8 cellular contexts compared by ENCODE assay signal in genomic region chr5:80255752-80256479, GRCh38. TPM values are rescaled to one million over a fixed set of nuclear protein-coding genes. Genes with fewer than 3 reads are reported as not detected.
DNase-seq lines count a peak whose midpoint lies in the region; ATAC-seq and TF ChIP-seq lines count a peak whose summit lies in the region.

SERINC5 (minus strand) TSS chr5:80256048; CDS start chr5:80255922, 126 bp downstream.

- no peaks in the 10 kb centered on the region for H3K36me3 Mint-ChIP-seq in natural killer cell treated with Interleukin-12 subunit alpha and Interleukin-12 subunit beta and Interleukin-15 and Interleukin-18, amount 100 ng/mL, for 72 hours

- 0 out of 22 replicates have a peak, but pooled peaks cover 0 to 9% (median 0%) of the 10 kb centered on the region in 11 experiments for H3K9me3 ChIP-seq in BLaER1 treated with 17β-estradiol and CSF1 and Interleukin-3, amounts not matched to agents 10 nM and 100 nM (replicated peaks in 1 of 11)

- peaks cover 49 to 68% (median 52%) of the 10 kb centered on the region in 10 experiments for H3K4me1 ChIP-seq in BLaER1 treated with 17β-estradiol and CSF1 and Interleukin-3, amounts not matched to agents 10 nM and 100 nM

- H3K9me3 Mint-ChIP-seq in natural killer cell treated with Interleukin-12 subunit alpha and Interleukin-12 subunit beta and Interleukin-15 and Interleukin-18, amount 100 ng/mL, for 72 hours, result no peaks in the 10 kb centered on the region

- peaks cover 24 to 31% of the 10 kb centered on the region in 2 donors for H3K4me1 Mint-ChIP-seq in natural killer cell treated with Interleukin-12 subunit alpha and Interleukin-12 subunit beta and Interleukin-15 and Interleukin-18, amount 100 ng/mL, for 72 hours (ENCODE audit: low read depth in 2 of 2)

- H4K20me1 ChIP-seq in BLaER1 treated with 17β-estradiol and CSF1 and Interleukin-3, amounts not matched to agents 10 nM and 100 nM, result peaks cover 42 to 49% (median 48%) of the 10 kb centered on the region in 11 experiments

- peaks cover 0 to 34% (median 28%) of the 10 kb centered on the region in 11 experiments; a peak in 16 of 22 replicates for H3K36me3 ChIP-seq in BLaER1 treated with 17β-estradiol and CSF1 and Interleukin-3, amounts not matched to agents 10 nM and 100 nM

- peak within 1 kb of the TSS; percentile 64 to 98 (median 84) for H3K4me3 ChIP-seq in BLaER1 treated with 17β-estradiol and CSF1 and Interleukin-3, amounts not matched to agents 10 nM and 100 nM
- peak within 1 kb of the TSS; percentile 80 for H3K4me3 ChIP-seq in fibroblast of mammary gland (ENCODE audit: control insufficient read depth, low read depth, low read length)

- H3K9ac ChIP-seq in BLaER1 treated with 17β-estradiol and CSF1 and Interleukin-3, amounts not matched to agents 10 nM and 100 nM, result peak within 1 kb of the TSS; percentile 89 to 98 (median 96)

- H3K27me3 ChIP-seq in BLaER1 treated with 17β-estradiol and CSF1 and Interleukin-3, amounts not matched to agents 10 nM and 100 nM, result no peaks in the 10 kb centered on the region

- ATAC-seq in HG03432 (IDR thresholded peaks at IDR 0.05; ENCODE audit: unreplicated experiment), result peak; percentile 88
- peak; percentile 96 to 97 for ATAC-seq in natural killer cell treated with Interleukin-12 subunit alpha and Interleukin-12 subunit beta and Interleukin-15 and Interleukin-18, amount 100 ng/mL, for 72 hours

- peak within 1 kb of the TSS; percentile 91 to 99 for H3K27ac Mint-ChIP-seq in natural killer cell treated with Interleukin-12 subunit alpha and Interleukin-12 subunit beta and Interleukin-15 and Interleukin-18, amount 100 ng/mL, for 72 hours

- DNase-seq in RPMI7951 (ENCODE audit: low read depth) (peak; percentile 67), fibroblast of mammary gland (ENCODE audit: low read depth) (peak; percentile 68)
- DNase-seq in activated T-helper 1 cell treated with anti-CD3 and anti-CD28 coated beads, Interleukin-2, amount 50 U/mL, for 16 hours (ENCODE audit: low read depth in 1 of 2, low spot score in 1 of 2), result peak; percentile 66 to 80
- DNase-seq in natural killer cell treated with Interleukin-12 subunit alpha and Interleukin-12 subunit beta and Interleukin-15 and Interleukin-18, amount 100 ng/mL, for 72 hours (ENCODE audit: low spot score), result peak; percentile 90
- DNase-seq in stimulated activated naive CD4-positive, alpha-beta T cell treated with Interleukin-2 at 50 U/mL for 16 hours (lab: John Stamatoyannopoulos, UW), result peak; percentile 84

- peak within 1 kb of the TSS; percentile 86 to 98 (median 96) for H3K4me2 ChIP-seq in BLaER1 treated with 17β-estradiol and CSF1 and Interleukin-3, amounts not matched to agents 10 nM and 100 nM

- peak; percentile 98 for TF ChIP-seq POLR2A in GM19193 (IDR thresholded peaks at IDR 0.05; ENCODE audit: extremely low read depth, insufficient read depth, insufficient read length)

- TF ChIP-seq CTCF in fibroblast of mammary gland (conservative IDR thresholded peaks at IDR 0.05; ENCODE audit: control insufficient read depth, insufficient read depth, low read depth, low read length), result no peak

- peak within 1 kb of the TSS; percentile 95 for H3K4me3 Mint-ChIP-seq in natural killer cell treated with Interleukin-12 subunit alpha and Interleukin-12 subunit beta and Interleukin-15 and Interleukin-18, amount 100 ng/mL, for 72 hours

- H3K27me3 Mint-ChIP-seq in natural killer cell treated with Interleukin-12 subunit alpha and Interleukin-12 subunit beta and Interleukin-15 and Interleukin-18, amount 100 ng/mL, for 72 hours, result no peaks in the 10 kb centered on the region

- H3K27ac ChIP-seq in BLaER1 treated with 17β-estradiol and CSF1 and Interleukin-3, amounts not matched to agents 10 nM and 100 nM, result peak within 1 kb of the TSS; percentile 92 to 99 (median 95)

RNA-seq across cellular contexts. Expression of gene SERINC5, which starts in this region (rescaled TPM):
- 2.5 and 3.0 TPM in 2 replicates for total RNA-seq in RPMI7951 (2014; rRNA removed; shearing (Covaris generic))
- 1 to 10 TPM; 6.4 to 7.4 TPM for total RNA-seq in natural killer cell treated with Interleukin-12 subunit alpha and Interleukin-12 subunit beta and Interleukin-15 and Interleukin-18, amount 100 ng/mL, for 72 hours

Comparison
In these comparisons a context has a peak if more than half of its experiments do, and no peak if none do; other contexts are left out.
1. Peak in every context shown above with its lines: DNase-seq, ATAC-seq, H3K4me3 ChIP-seq and H3K27ac ChIP-seq.